Comparison of ENCODE assay signal across 8 cellular contexts in genomic region chr16:8669481-8669880, GRCh38.
"Had no signal": no experiment of that assay in that cellular context is flagged by ENCODE, and none has a peak within 500 bp of the region (broad histone marks: within the 10 kb centered on the region; RNA-seq: fewer than 3 reads in every experiment).

No MANE protein-coding gene starts in this region.

- H3K27ac Mint-ChIP-seq: GM23338, H9, HFFc6 had no signal

- H3K4me3 ChIP-seq: GM23248, GM23338, HAP-1 had no signal

- H3K9me3 Mint-ChIP-seq: GM23338, H9, HFFc6 had no signal

- H3K4me2 ChIP-seq: GM23338 had no signal

- H2AFZ ChIP-seq: GM23248, GM23338 had no signal

- H3K36me3 ChIP-seq: HAP-1 had no signal

- H3K9ac ChIP-seq: GM23248 had no signal

- H3K9me3 ChIP-seq: HAP-1 had no signal

- DNase-seq: GM23248, GOT3, H7, H9, HCEC 1CT, HFFc6 had no signal

- H3K27ac ChIP-seq: GM23248 had no signal

- H3K4me3 Mint-ChIP-seq: GM23338, H9, HFFc6 had no signal
